Comparison of ENCODE assay signal across 8 cellular contexts in the genomic region with DNA sequence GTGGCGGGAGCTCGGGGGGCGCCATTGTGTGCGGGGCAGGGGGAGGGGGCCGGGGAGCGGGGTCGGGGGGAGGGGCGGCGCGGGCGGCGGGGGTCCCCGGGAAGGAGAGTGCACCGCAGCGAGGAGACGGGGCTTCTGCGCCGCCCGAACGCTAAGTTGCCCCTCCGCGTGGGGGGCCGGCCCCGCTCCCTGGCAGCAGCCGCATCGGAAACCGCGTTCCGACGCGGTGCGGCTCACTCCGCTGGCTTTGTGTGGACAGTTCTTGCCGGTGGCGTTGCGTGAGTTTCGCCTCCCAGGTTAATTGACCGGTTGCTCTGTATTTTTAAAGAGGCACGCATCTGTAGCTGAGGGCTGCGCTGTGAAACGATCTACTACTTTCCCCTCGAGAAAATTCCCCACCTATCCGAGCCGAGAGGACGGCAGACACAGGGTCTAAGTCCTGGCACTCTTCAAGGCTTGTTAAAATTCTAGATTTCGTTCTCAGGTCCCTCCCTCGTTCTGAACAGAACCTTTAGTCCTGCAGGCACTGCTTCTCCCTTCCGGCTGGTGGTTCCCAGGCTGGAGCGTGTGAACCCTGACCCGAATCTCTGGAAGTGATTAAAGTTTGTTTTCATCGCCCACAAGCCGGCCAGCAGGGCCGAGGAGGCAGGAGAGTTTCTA. TPM values are rescaled to one million over a fixed set of nuclear protein-coding genes. Genes with fewer than 3 reads are reported as not detected.
DNase-seq lines count a peak whose midpoint lies in the region; ATAC-seq and TF ChIP-seq lines count a peak whose summit lies in the region.

No MANE protein-coding gene starts in this region.

- H3K9ac ChIP-seq in fibroblast of lung (ENCODE audit: insufficient read depth, low read length), result peak overlapping the region; percentile 53

- peaks cover 13% of the 10 kb centered on the region for H3K9me3 Mint-ChIP-seq in nephron progenitor cell

- H4K20me1 ChIP-seq in fibroblast of lung (ENCODE audit: control insufficient read depth, extremely low read depth, insufficient read depth, low read length), result no peaks in the 10 kb centered on the region

- peak overlapping the region in 1 of 4 donors; percentile 58 for H3K27ac ChIP-seq in Peyer's patch
- peak overlapping the region; percentile 55 for H3K27ac ChIP-seq in fibroblast of lung (ENCODE audit: insufficient read depth, low read length)

- ATAC-seq in activated CD4-positive, CD25-positive, alpha-beta regulatory T cell treated with anti-CD3 and anti-CD28 coated beads, Interleukin-2, amount 50 U/mL, for 24 hours, result no peak
- ATAC-seq in HG03469 (IDR thresholded peaks at IDR 0.05; ENCODE audit: unreplicated experiment) (no peak), GM18505 (IDR thresholded peaks at IDR 0.05; ENCODE audit: unreplicated experiment) (no peak)

- peak overlapping the region; percentile 37 for H2AFZ ChIP-seq in fibroblast of lung (ENCODE audit: low read length)

- H3K4me1 ChIP-seq in Peyer's patch (peaks cover 0 to 11% (median 5%) of the 10 kb centered on the region in 4 donors), fibroblast of lung (ENCODE audit: control insufficient read depth, extremely low read depth, insufficient read depth, low read length) (peaks cover 6% of the 10 kb centered on the region)

- H3K27me3 ChIP-seq in Peyer's patch, result peaks cover 0 to 26% of the 10 kb centered on the region in 2 donors
- peaks cover 29% of the 10 kb centered on the region for H3K27me3 ChIP-seq in fibroblast of lung (ENCODE audit: control insufficient read depth, insufficient read depth, low read length)

- peak overlapping the region; percentile 86 for H3K4me2 ChIP-seq in fibroblast of lung (ENCODE audit: extremely low read depth, insufficient read depth, low read length)

- TF ChIP-seq CTCF in Peyer's patch (IDR thresholded peaks at IDR 0.05), result no peak
- no peak for TF ChIP-seq CTCF in fibroblast of lung (conservative IDR thresholded peaks at IDR 0.05 in 1 of 2, IDR thresholded peaks at IDR 0.05 in 1 of 2; ENCODE audit: low read depth in 1 of 2, low read length in 2 of 2)
- TF ChIP-seq CTCF in nephron progenitor cell (IDR thresholded peaks at IDR 0.05), result no peak

- H3K9me3 ChIP-seq in Peyer's patch (no peaks in the 10 kb centered on the region), fibroblast of lung (ENCODE audit: control insufficient read depth, insufficient read depth, low read depth, low read length) (no peaks in the 10 kb centered on the region)

- no peaks in the 10 kb centered on the region for H3K36me3 ChIP-seq in Peyer's patch
- no peaks in the 10 kb centered on the region for H3K36me3 ChIP-seq in fibroblast of lung (ENCODE audit: control insufficient read depth, insufficient read depth, low read length)

- H3K4me3 ChIP-seq in Peyer's patch, result peak overlapping the region; percentile 22 to 58 (median 52)
- H3K4me3 ChIP-seq in fibroblast of lung (replicated peaks in 1 of 4; ENCODE audit: control extremely low read depth in 1 of 4, insufficient read depth in 1 of 4, low read depth in 3 of 4, low read length in 4 of 4), result peak overlapping the region; percentile 43 to 63 (median 53)

- peaks cover 83% of the 10 kb centered on the region for H3K27me3 Mint-ChIP-seq in nephron progenitor cell (ENCODE audit: low read depth, poor library complexity)

- peaks cover 11% of the 10 kb centered on the region for H3K36me3 Mint-ChIP-seq in nephron progenitor cell (ENCODE audit: low read depth)

- DNase-seq in GM03348 (ENCODE audit: low spot score) (peak; percentile 86), Peyer's patch (no peak), fibroblast of lung (ENCODE audit: low read depth in 2 of 2) (peak; percentile 47 to 86), nephron progenitor cell (peak; percentile 56), NCI-H2029 treated with DMSO at 0.1 percent for 48 hours (lab: John Stamatoyannopoulos, UW) (no peak)

- H3K4me1 Mint-ChIP-seq in nephron progenitor cell, result peaks cover 49% of the 10 kb centered on the region

- H3K79me2 ChIP-seq in fibroblast of lung (ENCODE audit: control insufficient read depth, insufficient read depth, low read length), result no peaks in the 10 kb centered on the region

- H3K4me3 Mint-ChIP-seq in nephron progenitor cell, result peak overlapping the region; percentile 95

- H3K27ac Mint-ChIP-seq in nephron progenitor cell, result peak overlapping the region; percentile 98

- TF ChIP-seq POLR2A in Peyer's patch (IDR thresholded peaks at IDR 0.05) (no peak), GM18505 (IDR thresholded peaks at IDR 0.05; ENCODE audit: borderline replicate concordance, extremely low read depth, insufficient read depth, insufficient read length) (no peak)

RNA-seq across cellular contexts. Expression of gene ARHGEF7, which starts 0.9 kb away (rescaled TPM):
- total RNA-seq in Peyer's patch (100 to 1,000 TPM in 2 of 4 donors, 10 to 100 TPM in 2; 58.1 to 117 (median 95.5) TPM), fibroblast of lung (33.6 and 42.8 TPM in 2 replicates)
- polyA plus RNA-seq in fibroblast of lung, result 29.1 and 29.7 TPM in 2 replicates
- polyA plus RNA-seq in fibroblast of lung (2012), result 26.2 and 26.9 TPM in 2 replicates
- 10.1 and 22.0 TPM in 2 replicates for polyA minus RNA-seq in fibroblast of lung (ENCODE audit: low replicate concordance)

Comparison
In these comparisons a context has a peak if more than half of its experiments do, and no peak if none do; other contexts are left out.
1. DNase-seq: peak in GM03348 (single experiment), fibroblast of lung (2 of 2) and nephron progenitor cell (single experiment); none in Peyer's patch (0 of 3) and NCI-H2029 treated with DMSO at 0.1 percent for 48 hours (single experiment).